8 cellular contexts compared by ENCODE assay signal in genomic region chr10:43595739-43596298, GRCh38. TPM values are rescaled to one million over a fixed set of nuclear protein-coding genes. Genes with fewer than 3 reads are reported as not detected.
DNase-seq lines count a peak whose midpoint lies in the region; ATAC-seq and TF ChIP-seq lines count a peak whose summit lies in the region.

No MANE protein-coding gene starts in this region.

- no peaks in the 10 kb centered on the region for H3K79me2 ChIP-seq in Loucy (ENCODE audit: insufficient read depth, low read length)

- no peak for TF ChIP-seq POLR2A in vagina (IDR thresholded peaks at IDR 0.05)

- peaks cover 9% of the 10 kb centered on the region; the same call in 1 of the 2 replicates for H3K9me3 ChIP-seq in Loucy (ENCODE audit: insufficient read depth, low read depth, low read length)
- no peaks in the 10 kb centered on the region for H3K9me3 ChIP-seq in effector memory CD4-positive, alpha-beta T cell (ENCODE audit: control insufficient read depth, low read length)
- H3K9me3 ChIP-seq in vagina = no peaks in the 10 kb centered on the region

- DNase-seq in GM12865 (ENCODE audit: low read depth) (peak; percentile 77), HCEC 1CT (no peak), dedifferentiated amniotic fluid mesenchymal stem cell (ENCODE audit: extremely low spot score) (no peak), cerebellar nuclear complex (lab: John Stamatoyannopoulos, UW) (no peak), vagina (ENCODE audit: extremely low spot score in 2 of 2) (no peak)
- no peak for DNase-seq in effector memory CD4-positive, alpha-beta T cell

- no peaks in the 10 kb centered on the region for H3K9me2 ChIP-seq in Loucy (replicated peaks; ENCODE audit: low read depth, low read length)

- TF ChIP-seq CTCF in GM12865 (IDR thresholded peaks at IDR 0.05; ENCODE audit: insufficient read depth, low read depth, low read length, missing control alignments) (no peak), Loucy (conservative IDR thresholded peaks at IDR 0.05; ENCODE audit: low read length) (no peak), vagina (IDR thresholded peaks at IDR 0.05) (no peak)

- H3F3A ChIP-seq in Loucy (ENCODE audit: low read depth) = no peaks in the 10 kb centered on the region; the same call in 1 of the 2 replicates

- peak; percentile 70 for ATAC-seq in GM21717 (IDR thresholded peaks at IDR 0.05; ENCODE audit: unreplicated experiment)

- peak overlapping the region; percentile 79 for H3K4me2 ChIP-seq in Loucy (ENCODE audit: low read depth, low read length, poor library complexity, severe bottlenecking)

- H3K27me3 ChIP-seq in Loucy (ENCODE audit: insufficient read depth, low read length, poor library complexity, severe bottlenecking) = no peaks in the 10 kb centered on the region
- H3K27me3 ChIP-seq in effector memory CD4-positive, alpha-beta T cell (replicated peaks; ENCODE audit: control insufficient read depth, insufficient read depth, low read length, poor library complexity, severe bottlenecking) = no peaks in the 10 kb centered on the region
- no peaks in the 10 kb centered on the region for H3K27me3 ChIP-seq in vagina

- peak overlapping the region; percentile 62 for H2AFZ ChIP-seq in Loucy (ENCODE audit: low read length)

- H3K4me1 ChIP-seq in Loucy (ENCODE audit: insufficient read depth, low read length, poor library complexity, severe bottlenecking) (peaks cover 42% of the 10 kb centered on the region), vagina (peaks cover 17% of the 10 kb centered on the region)
- H3K4me1 ChIP-seq in effector memory CD4-positive, alpha-beta T cell (ENCODE audit: control insufficient read depth, insufficient read depth, low read length, poor library complexity, severe bottlenecking) = peaks cover 17% of the 10 kb centered on the region

- peak overlapping the region; percentile 64 for H3K9ac ChIP-seq in Loucy (ENCODE audit: low read depth, low read length, poor library complexity, severe bottlenecking)

- no peak overlapping the region for H3K27ac ChIP-seq in effector memory CD4-positive, alpha-beta T cell (ENCODE audit: insufficient read depth, low read length, poor library complexity, severe bottlenecking)
- H3K27ac ChIP-seq in vagina = no peak overlapping the region

- H3K4me3 ChIP-seq in GM12865 (ENCODE audit: low read depth, low read length) = peak overlapping the region; percentile 35
- H3K4me3 ChIP-seq in Loucy (ENCODE audit: low read length, poor library complexity, severe bottlenecking) = peak overlapping the region; percentile 48
- H3K4me3 ChIP-seq in effector memory CD4-positive, alpha-beta T cell (ENCODE audit: insufficient read depth, low read depth, low read length, poor library complexity, severe bottlenecking) = peak overlapping the region; percentile 2
- no peak overlapping the region for H3K4me3 ChIP-seq in vagina

- H4K20me1 ChIP-seq in Loucy (ENCODE audit: insufficient read depth, low read length, poor library complexity, severe bottlenecking) = no peaks in the 10 kb centered on the region

- H3K36me3 ChIP-seq in Loucy (ENCODE audit: insufficient read depth, low read length) = no peaks in the 10 kb centered on the region
- no peaks in the 10 kb centered on the region for H3K36me3 ChIP-seq in effector memory CD4-positive, alpha-beta T cell (ENCODE audit: control insufficient read depth, insufficient read depth, low read length)
- no peaks in the 10 kb centered on the region for H3K36me3 ChIP-seq in vagina

- intact Hi-C loops in vagina (cut with DNase I) = no loop called here

RNA-seq across cellular contexts. Expression of gene ZNF485, which starts 10.4 kb away (rescaled TPM):
- total RNA-seq in vagina = 5.4 TPM

RNA-seq across cellular contexts. Expression of gene ZNF239, which starts 21.4 kb away (rescaled TPM):
- 3.2 TPM for total RNA-seq in vagina

RNA-seq across cellular contexts. Expression of gene ZNF32, which starts 52.9 kb away (rescaled TPM):
- total RNA-seq in vagina = 51.1 TPM

Comparison
In these comparisons a context has a peak if more than half of its experiments do, and no peak if none do; other contexts are left out.
1. H3K4me3 ChIP-seq: peak in GM12865 (single experiment), Loucy (single experiment) and effector memory CD4-positive, alpha-beta T cell (single experiment); none in vagina (0 of 2).